Comparison of ENCODE assay signal across 8 cellular contexts in genomic region chr6:42104095-42104806, GRCh38. TPM values are rescaled to one million over a fixed set of nuclear protein-coding genes. Genes with fewer than 3 reads are reported as not detected.
DNase-seq lines count a peak whose midpoint lies in the region; ATAC-seq lines count a peak whose summit lies in the region.

No MANE protein-coding gene starts in this region.

- WGBS in aorta, 2 donors, result 6% methylated on average over 54 to 66 of the region's 66 CpGs

- H3K9me3 ChIP-seq in aorta (ENCODE audit: control insufficient read depth, low read length), result no peaks in the 10 kb centered on the region

- H3K36me3 ChIP-seq in aorta (ENCODE audit: control insufficient read depth in 1 of 2, insufficient read depth in 2 of 2, low read length in 1 of 2), result no peaks in the 10 kb centered on the region

- ATAC-seq in aorta (ENCODE audit: low FRiP score), result peak; percentile 41

- no peaks in the 10 kb centered on the region for H3K27me3 ChIP-seq in aorta (ENCODE audit: control insufficient read depth in 1 of 2, insufficient read depth in 2 of 2, low read length in 1 of 2)

- H3K27ac ChIP-seq in aorta (ENCODE audit: low read depth in 1 of 2, low read length in 2 of 2), result no peak overlapping the region

- peak; percentile 40 for DNase-seq in SIG-M5 treated with dmso at 0.1 percent for 504 hours (lab: John Stamatoyannopoulos, UW; ENCODE audit: unreplicated experiment)
- DNase-seq in SIG-M5 (lab: John Stamatoyannopoulos, UW), result no peak
- DNase-seq in OCI-M1 (lab: John Stamatoyannopoulos, UW), result peak; percentile 95
- peak; percentile 53 for DNase-seq in activated gamma-delta T cell treated with anti-CD3 and anti-CD28 coated beads, Interleukin-2, amount 50 U/mL, for 16 hours (ENCODE audit: low read depth)
- peak; percentile 84 for DNase-seq in cardiac septum (ENCODE audit: low spot score)
- DNase-seq in retina, result peak; percentile 91
- DNase-seq in aorta, result peak; percentile 75 to 82
- no peak for DNase-seq in hippocampal formation (lab: John Stamatoyannopoulos, UW)

- H3K4me1 ChIP-seq in aorta (ENCODE audit: control insufficient read depth in 1 of 2, insufficient read depth in 2 of 2, low read length in 2 of 2), result no peaks in the 10 kb centered on the region

- intact Hi-C loops in cardiac septum (cut with DNase I) (no loop called here), aorta (cut with DNase I) (no loop called here)

- H3K4me3 ChIP-seq in aorta (ENCODE audit: low read length in 2 of 2), result no peak overlapping the region

RNA-seq across cellular contexts. Expression of gene C6orf132, which starts 38.2 kb away (rescaled TPM):
- 1.3 TPM for total RNA-seq in cardiac septum
- total RNA-seq in aorta, result 1 to 10 TPM; 1.7 to 3.1 TPM
- polyA plus RNA-seq in aorta, result 10 to 100 TPM in 1 of 2 donors, under 1 TPM in 1; 0.51 to 30.7 TPM

RNA-seq across cellular contexts. Expression of gene TAF8, which starts 53.9 kb away (rescaled TPM):
- 22.3 TPM for total RNA-seq in cardiac septum
- total RNA-seq in aorta, result 10 to 100 TPM; 24.2 to 28.6 TPM
- polyA plus RNA-seq in aorta, result 10 to 100 TPM; 14.7 to 15.0 TPM

Comparison
In these comparisons a context has a peak if more than half of its experiments do, and no peak if none do; other contexts are left out.
1. DNase-seq: peak in SIG-M5 treated with dmso at 0.1 percent for 504 hours (single experiment), OCI-M1 (single experiment), activated gamma-delta T cell treated with anti-CD3 and anti-CD28 coated beads, Interleukin-2, amount 50 U/mL, for 16 hours (single experiment), cardiac septum (single experiment), retina (single experiment) and aorta (2 of 2); none in SIG-M5 (single experiment) and hippocampal formation (0 of 2).